8 cellular contexts compared by ENCODE assay signal in the genomic region with DNA sequence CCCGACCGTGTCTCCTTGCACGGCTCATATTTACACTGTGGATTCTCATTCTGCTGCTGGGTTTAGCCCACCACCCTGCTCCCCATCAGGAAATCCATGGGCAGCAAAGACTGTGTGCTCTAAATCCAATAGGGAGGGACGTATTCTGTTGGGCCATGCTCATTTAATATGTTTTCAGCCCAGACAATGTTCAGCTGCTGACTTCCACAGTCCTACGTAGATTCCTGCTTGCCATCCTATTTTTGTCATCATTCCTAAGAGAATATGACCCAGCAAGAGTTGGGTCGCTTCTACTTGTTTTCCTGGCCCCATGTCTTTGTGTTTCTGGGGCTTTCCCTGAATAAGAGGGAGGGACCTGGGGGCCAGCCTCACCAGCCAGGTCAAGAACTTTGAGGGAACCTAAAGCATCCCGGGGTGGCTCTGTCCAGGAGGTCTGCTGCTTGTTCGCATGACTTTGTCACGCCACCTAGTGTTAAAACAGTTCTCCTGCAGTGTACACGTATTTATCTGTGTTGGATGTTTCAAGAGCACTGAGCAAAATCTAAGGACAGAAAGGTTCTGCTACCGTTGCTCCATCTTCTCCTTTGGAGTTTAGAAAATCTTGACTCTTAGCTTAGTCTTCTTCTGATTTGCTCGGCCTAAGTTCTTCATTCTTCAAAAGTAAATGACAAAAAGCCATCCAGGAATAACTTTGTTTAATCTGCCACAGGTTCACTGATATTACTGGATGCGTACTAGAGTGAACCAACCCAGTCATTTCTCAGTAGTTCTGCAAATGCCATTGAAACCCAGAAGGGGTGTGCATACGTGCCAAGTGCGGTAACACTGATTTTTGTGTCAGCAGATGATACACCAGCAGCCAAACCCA.
DNase-seq lines count a peak whose midpoint lies in the region; ATAC-seq and TF ChIP-seq lines count a peak whose summit lies in the region.

No MANE protein-coding gene starts in this region.

- DNase-seq in SIG-M5 treated with dmso at 0.1 percent for 504 hours (lab: John Stamatoyannopoulos, UW; ENCODE audit: unreplicated experiment) (peak; percentile 64), SIG-M5 (lab: John Stamatoyannopoulos, UW) (no peak), HPDE6-E6E7 (ENCODE audit: extremely low spot score) (peak; percentile 50), SHP77 treated with DMSO at 0.1 percent for 48 hours (lab: John Stamatoyannopoulos, UW) (peak; percentile 23), left lung (no peak), thoracic aorta (ENCODE audit: low spot score) (no peak)
- DNase-seq in central memory CD4-positive, alpha-beta T cell: peak; percentile 5
- no peak for DNase-seq in effector CD4-positive, alpha-beta T cell

- TF ChIP-seq CTCF in left lung (IDR thresholded peaks at IDR 0.05) (peak; percentile 64 to 67), thoracic aorta (IDR thresholded peaks at IDR 0.05) (peak; percentile 72)

- ATAC-seq in left lung (peak; percentile 91), thoracic aorta (ENCODE audit: insufficient number of reproducible peaks, low FRiP score, low read depth) (peak; percentile 63)

- H3K4me1 ChIP-seq in left lung (no peaks in the 10 kb centered on the region), thoracic aorta (ENCODE audit: control insufficient read depth in 1 of 2, low read depth in 2 of 2) (peaks cover 12 to 33% of the 10 kb centered on the region in 2 donors)

- H3K27ac ChIP-seq in left lung: peak overlapping the region in 1 of 2 donors; percentile 0
- H3K27ac ChIP-seq in thoracic aorta: peak overlapping the region; percentile 24 to 38

- intact Hi-C loops in left lung (cut with DNase I): loop anchor here in 1 of 2 donors (10.0 kb wide), 1 partner anchor 276 kb away; no protein-coding TSS in a partner anchor

- H3K36me3 ChIP-seq in left lung (no peaks in the 10 kb centered on the region), thoracic aorta (no peaks in the 10 kb centered on the region)

- H3K9me3 ChIP-seq in left lung (no peaks in the 10 kb centered on the region), thoracic aorta (no peaks in the 10 kb centered on the region)

- H3K27me3 ChIP-seq in left lung (no peaks in the 10 kb centered on the region), thoracic aorta (replicated peaks; ENCODE audit: insufficient read depth) (no peaks in the 10 kb centered on the region)

- H3K4me3 ChIP-seq in left lung (no peak overlapping the region), thoracic aorta (no peak overlapping the region)

Comparison
In these comparisons a context has a peak if more than half of its experiments do, and no peak if none do; other contexts are left out.
1. DNase-seq: peak in SIG-M5 treated with dmso at 0.1 percent for 504 hours (single experiment), HPDE6-E6E7 (single experiment), SHP77 treated with DMSO at 0.1 percent for 48 hours (single experiment) and central memory CD4-positive, alpha-beta T cell (single experiment); none in SIG-M5 (single experiment), left lung (0 of 2), thoracic aorta (single experiment) and effector CD4-positive, alpha-beta T cell (single experiment).